In genomic region chr16:3148256-3149192, GRCh38 we compare ENCODE assay signal across 15 cellular contexts. TPM values are rescaled to one million over a fixed set of nuclear protein-coding genes. Genes with fewer than 3 reads are reported as not detected.
A peak's percentile ranks its signal among the peaks of the same experiment; 100 is the strongest.
DNase-seq lines count a peak whose midpoint lies in the region; ATAC-seq and TF ChIP-seq lines count a peak whose summit lies in the region.
"Had no signal": no experiment of that assay in that cellular context is flagged by ENCODE, and none has a peak within 500 bp of the region (broad histone marks: within the 10 kb centered on the region; RNA-seq: fewer than 3 reads in every experiment).

No MANE protein-coding gene starts in this region.

- TF ChIP-seq CTCF in MCF 10A (IDR thresholded peaks at IDR 0.05; ENCODE audit: unreplicated experiment) (no peak), breast epithelium (IDR thresholded peaks at IDR 0.05) (no peak), esophagus muscularis mucosa (IDR thresholded peaks at IDR 0.05) (no peak)

- TF ChIP-seq POLR2A in breast epithelium (IDR thresholded peaks at IDR 0.05) (no peak), esophagus muscularis mucosa (IDR thresholded peaks at IDR 0.05; ENCODE audit: low read depth) (no peak)

- ATAC-seq in T-helper 17 cell (no peak), GM19351 (IDR thresholded peaks at IDR 0.05; ENCODE audit: unreplicated experiment) (no peak)
- ATAC-seq: activated naive CD4-positive, alpha-beta T cell treated with anti-CD3 and anti-CD28 coated beads, Interleukin-2, amount 50 U/mL, for 72 hours had no signal

- no TSS peak for BruUV-seq in MCF 10A (replicated peaks; lab: Mats Ljungman, UMichigan)

- no peak overlapping the region for H3K4me3 ChIP-seq in breast epithelium
- H3K4me3 ChIP-seq in esophagus muscularis mucosa, result no peak overlapping the region

- peaks cover 10% of the 10 kb centered on the region for H3K4me1 Mint-ChIP-seq in MCF 10A (ENCODE audit: insufficient read depth, unreplicated experiment)
- peaks cover 19% of the 10 kb centered on the region for H3K4me1 Mint-ChIP-seq in T-helper 17 cell

- no peaks in the 10 kb centered on the region for H3K27me3 Mint-ChIP-seq in MCF 10A (ENCODE audit: insufficient read depth, unreplicated experiment)
- H3K27me3 Mint-ChIP-seq in T-helper 17 cell, result no peaks in the 10 kb centered on the region

- intact Hi-C loops in MCF 10A (cut with micrococcal nuclease) (no loop called here), breast epithelium (cut with DNase I; ENCODE audit: low total_unique reads) (no loop called here), esophagus muscularis mucosa (cut with DNase I) (no loop called here)

- H3K9me3 ChIP-seq in breast epithelium, result no peaks in the 10 kb centered on the region
- H3K9me3 ChIP-seq in T-helper 17 cell (ENCODE audit: control insufficient read depth, low read length, poor library complexity, severe bottlenecking), result no peaks in the 10 kb centered on the region
- H3K9me3 ChIP-seq in esophagus muscularis mucosa, result no peaks in the 10 kb centered on the region
- H3K9me3 ChIP-seq: neutrophil had no signal

- peaks cover 28% of the 10 kb centered on the region for H3K36me3 Mint-ChIP-seq in MCF 10A (ENCODE audit: insufficient read depth, unreplicated experiment)
- H3K36me3 Mint-ChIP-seq in T-helper 17 cell (ENCODE audit: low read depth), result no peaks in the 10 kb centered on the region
- H3K36me3 Mint-ChIP-seq: activated naive CD4-positive, alpha-beta T cell treated with anti-CD3 and anti-CD28 coated beads, Interleukin-2, amount 50 U/mL, for 72 hours had no signal

- POLR2A ChIA-PET in MCF 10A (lab: Yijun Ruan, JAX), result interaction anchor here (0.9 to 4.6 kb wide), 4 partner anchors 10 to 51 kb away, joined by 3 to 105 read pairs (median 12); partner anchors contain the start of gene ZNF213

- H3K27ac Mint-ChIP-seq in MCF 10A (ENCODE audit: low read depth, unreplicated experiment) (no peak overlapping the region), T-helper 17 cell (peak overlapping the region; percentile 54)

- H3K4me1 ChIP-seq in breast epithelium (no peaks in the 10 kb centered on the region), esophagus muscularis mucosa (peaks cover 25 to 39% (median 36%) of the 10 kb centered on the region in 4 donors)

- no peaks in the 10 kb centered on the region for H3K9me3 Mint-ChIP-seq in MCF 10A (ENCODE audit: unreplicated experiment)
- H3K9me3 Mint-ChIP-seq: activated naive CD4-positive, alpha-beta T cell treated with anti-CD3 and anti-CD28 coated beads, Interleukin-2, amount 50 U/mL, for 72 hours had no signal

- H3K4me3 Mint-ChIP-seq in MCF 10A (ENCODE audit: unreplicated experiment) (peak overlapping the region; percentile 83), T-helper 17 cell (peak overlapping the region; percentile 87)

- H3K27ac ChIP-seq in breast epithelium (no peak overlapping the region), layer of hippocampus (ENCODE audit: low read depth, low read length) (peak overlapping the region; percentile 90), temporal lobe (ENCODE audit: low read depth, low read length) (peak overlapping the region; percentile 81), esophagus muscularis mucosa (replicated peaks in 1 of 4) (peak overlapping the region in 1 of 4 donors; percentile 91)
- H3K27ac ChIP-seq: neutrophil had no signal

- no peaks in the 10 kb centered on the region for H3K27me3 ChIP-seq in breast epithelium
- H3K27me3 ChIP-seq in layer of hippocampus (ENCODE audit: control insufficient read depth, insufficient read depth, low read length), result no peaks in the 10 kb centered on the region
- H3K27me3 ChIP-seq in esophagus muscularis mucosa, result no peaks in the 10 kb centered on the region

- CTCF ChIA-PET in MCF 10A (lab: Yijun Ruan, JAX), result interaction anchor here (0.5 to 6.8 kb wide), 7 partner anchors 9 to 130 kb away, joined by 3 to 75 read pairs (median 3); partner anchors contain the start of gene ZNF213

- WGBS in esophagus muscularis mucosa, result 97% methylated on average over 12 of the region's 13 CpGs

- no peaks in the 10 kb centered on the region for H3K36me3 ChIP-seq in breast epithelium
- H3K36me3 ChIP-seq in esophagus muscularis mucosa, result no peaks in the 10 kb centered on the region
- H3K36me3 ChIP-seq: neutrophil, WERI-Rb-1 had no signal

- no peak for TF ChIP-seq EP300 in esophagus muscularis mucosa (IDR thresholded peaks at IDR 0.05)

- DNase-seq in MCF 10A (ENCODE audit: unreplicated experiment) (no peak), breast epithelium (ENCODE audit: low spot score in 2 of 2) (no peak), T-helper 17 cell (no peak), globus pallidus (ENCODE audit: low spot score) (no peak), esophagus muscularis mucosa (ENCODE audit: extremely low spot score) (no peak)
- DNase-seq: NCI-H1092 treated with DMSO at 0.1 percent for 48 hours; NCI-H446 treated with DMSO at 0.1 percent for 48 hours; stimulated activated CD4-positive, alpha-beta T cell treated with anti-CD3 and anti-CD28 coated beads, Interleukin-15, amount 100 ng/mL, for 24 hours; WERI-Rb-1 had no signal

RNA-seq across cellular contexts. Expression of gene ZNF213, which starts 13.7 kb away (rescaled TPM):
- total RNA-seq in MCF 10A (2022), result 19.7 and 20.7 TPM in 2 replicates
- 1 to 10 TPM; 4.0 to 5.6 (median 5.6) TPM for total RNA-seq in breast epithelium
- 1 to 10 TPM; 3.1 to 3.4 TPM for total RNA-seq in T-helper 17 cell
- total RNA-seq in temporal lobe, result 12.3 TPM
- 10 to 100 TPM in 3 of 4 donors, 1 to 10 TPM in 1; 8.4 to 18.3 (median 13.5) TPM for total RNA-seq in esophagus muscularis mucosa

RNA-seq across cellular contexts. Expression of gene ZNF205, which starts 36.1 kb away (rescaled TPM):
- total RNA-seq in MCF 10A (2022) (11.8 and 12.1 TPM in 2 replicates), breast epithelium (10 to 100 TPM; 12.5 to 18.9 (median 13.4) TPM), T-helper 17 cell (not detected), temporal lobe (14.5 TPM), esophagus muscularis mucosa (10 to 100 TPM; 10.6 to 25.0 (median 17.1) TPM)

RNA-seq across cellular contexts. Expression of gene OR1F1, which starts 39.5 kb away (rescaled TPM):
- total RNA-seq in MCF 10A (2022), result not detected in 2 replicates
- not detected for total RNA-seq in breast epithelium
- total RNA-seq in T-helper 17 cell, result not detected
- total RNA-seq in temporal lobe, result 0.98 TPM
- not detected for total RNA-seq in esophagus muscularis mucosa
- total RNA-seq: activated naive CD4-positive, alpha-beta T cell treated with anti-CD3 and anti-CD28 coated beads, Interleukin-2, amount 50 U/mL, for 72 hours; dermis microvascular lymphatic vessel endothelial cell had no signal

RNA-seq across cellular contexts. Expression of gene ZSCAN10, which starts 49.4 kb away (rescaled TPM):
- 0.49 and 1.4 TPM in 2 replicates for total RNA-seq in MCF 10A (2022)
- total RNA-seq in breast epithelium, result not detected
- under 1 TPM; 0.12 to 0.26 TPM for total RNA-seq in T-helper 17 cell
- total RNA-seq in temporal lobe, result 0.49 TPM
- total RNA-seq in esophagus muscularis mucosa, result not detected
- total RNA-seq: dermis microvascular lymphatic vessel endothelial cell had no signal

Comparison
In these comparisons a context has a peak if more than half of its experiments do, and no peak if none do; other contexts are left out.
1. H3K27ac ChIP-seq: peak in layer of hippocampus (single experiment) and temporal lobe (single experiment); none in breast epithelium (0 of 2).
2. RNA of gene ZNF205, which starts 36.1 kb away (total RNA-seq): 10.6 to 25.0 TPM in esophagus muscularis mucosa, 14.5 TPM in temporal lobe (single experiment), 12.5 to 18.9 TPM in breast epithelium and 11.8 to 12.1 TPM in MCF 10A; not detected in T-helper 17 cell; every median in the first group is over 10 times any median in the second.